Comparison of ENCODE assay signal across 8 cellular contexts in the genomic region with DNA sequence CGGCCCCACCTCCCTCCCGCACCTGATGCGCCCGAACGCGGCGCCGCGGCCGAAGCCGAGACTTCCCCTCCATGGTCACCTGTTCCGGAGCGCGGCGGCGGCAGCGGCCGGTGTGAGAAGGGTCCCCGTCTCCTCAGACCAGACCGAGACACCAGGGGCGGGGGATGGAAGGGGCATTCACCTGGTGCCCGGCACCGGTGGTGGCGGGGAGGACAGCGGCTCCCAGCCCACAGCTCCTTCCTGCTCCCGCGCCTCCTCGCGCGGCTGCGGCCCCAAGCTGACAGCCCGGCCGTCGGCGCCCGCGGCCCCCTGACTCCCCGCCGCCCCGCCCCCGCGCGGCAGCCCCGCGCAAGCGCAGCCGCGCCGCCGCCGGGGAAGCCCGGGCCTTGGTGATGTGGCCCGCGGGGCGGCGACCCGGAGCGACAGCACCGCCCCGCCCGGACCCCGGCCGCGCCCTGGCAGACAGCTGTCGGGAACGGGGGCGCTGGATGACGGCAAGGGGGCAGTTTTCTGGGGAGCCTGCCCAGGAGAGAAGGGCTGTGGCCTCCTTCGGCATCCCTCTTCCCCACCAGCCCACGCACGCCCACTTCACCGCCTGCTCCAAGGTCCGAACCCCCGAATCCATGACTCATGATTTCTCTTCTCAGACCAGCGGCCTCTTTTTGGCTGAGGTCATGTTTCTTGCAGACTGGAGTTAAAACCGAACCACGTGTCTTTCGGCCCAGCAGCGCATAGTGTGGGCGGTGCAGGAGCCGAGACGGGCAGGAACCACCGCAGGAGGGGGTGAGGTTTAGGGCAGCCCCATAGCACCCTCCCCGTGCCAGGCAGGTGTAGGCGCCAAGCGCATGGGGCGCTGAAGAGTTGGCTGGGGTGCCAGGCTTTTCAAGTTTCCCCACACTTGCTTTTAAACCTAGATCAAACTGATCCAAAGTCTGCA. TPM values are rescaled to one million over a fixed set of nuclear protein-coding genes. Genes with fewer than 3 reads are reported as not detected.
DNase-seq lines count a peak whose midpoint lies in the region; ATAC-seq and TF ChIP-seq lines count a peak whose summit lies in the region.

A gene with protein sequence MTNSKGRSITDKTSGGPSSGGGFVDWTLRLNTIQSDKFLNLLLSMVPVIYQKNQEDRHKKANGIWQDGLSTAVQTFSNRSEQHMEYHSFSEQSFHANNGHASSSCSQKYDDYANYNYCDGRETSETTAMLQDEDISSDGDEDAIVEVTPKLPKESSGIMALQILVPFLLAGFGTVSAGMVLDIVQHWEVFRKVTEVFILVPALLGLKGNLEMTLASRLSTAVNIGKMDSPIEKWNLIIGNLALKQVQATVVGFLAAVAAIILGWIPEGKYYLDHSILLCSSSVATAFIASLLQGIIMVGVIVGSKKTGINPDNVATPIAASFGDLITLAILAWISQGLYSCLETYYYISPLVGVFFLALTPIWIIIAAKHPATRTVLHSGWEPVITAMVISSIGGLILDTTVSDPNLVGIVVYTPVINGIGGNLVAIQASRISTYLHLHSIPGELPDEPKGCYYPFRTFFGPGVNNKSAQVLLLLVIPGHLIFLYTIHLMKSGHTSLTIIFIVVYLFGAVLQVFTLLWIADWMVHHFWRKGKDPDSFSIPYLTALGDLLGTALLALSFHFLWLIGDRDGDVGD (minus strand): TSS at position 282 of the 937 bp plus-strand sequence. CDS start 29,763 bp downstream, outside the sequence.

- H3K4me1 ChIP-seq in mucosa of descending colon (ENCODE audit: low read depth) = peaks cover 21% of the 10 kb centered on the region

- H3K36me3 ChIP-seq in mucosa of descending colon (ENCODE audit: low read depth) = no peaks in the 10 kb centered on the region

- ATAC-seq in GM19328 (IDR thresholded peaks at IDR 0.05; ENCODE audit: unreplicated experiment) (peak; percentile 66), HG03469 (IDR thresholded peaks at IDR 0.05; ENCODE audit: unreplicated experiment) (peak; percentile 41), mucosa of descending colon (peak; percentile 89)

- DNase-seq in CMK (ENCODE audit: low read depth) (peak; percentile 3), NOMO-1 (lab: John Stamatoyannopoulos, UW; ENCODE audit: unreplicated experiment in 2 of 2) (peak; percentile 52 to 59), epithelial cell of esophagus (ENCODE audit: low read depth) (peak; percentile 76), mucosa of descending colon (peak; percentile 79 to 90 (median 88))
- peak; percentile 89 for DNase-seq in activated CD8-positive, alpha-beta memory T cell treated with anti-CD3 and anti-CD28 coated beads, Interleukin-2, amount 50 U/mL, for 48 hours
- peak; percentile 26 to 55 for DNase-seq in stimulated activated CD8-positive, alpha-beta memory T cell treated with anti-CD3 and anti-CD28 coated beads, Interleukin-4, amount 100 ng/mL, for 1 hour (ENCODE audit: low read depth in 2 of 2, low spot score in 1 of 2)

- intact Hi-C loops in mucosa of descending colon (cut with DNase I, micrococcal nuclease) = no loop called here

- H3K4me3 ChIP-seq in epithelial cell of esophagus (ENCODE audit: low read length) = peak within 1 kb of the TSS; percentile 55
- peak within 1 kb of the TSS; percentile 68 for H3K4me3 ChIP-seq in mucosa of descending colon

- H3K9me3 ChIP-seq in mucosa of descending colon = no peaks in the 10 kb centered on the region

- TF ChIP-seq CTCF in epithelial cell of esophagus (IDR thresholded peaks at IDR 0.05; ENCODE audit: insufficient read depth, low read depth, low read length, missing control alignments) = peak; percentile 27
- peak; percentile 24 for TF ChIP-seq CTCF in mucosa of descending colon (IDR thresholded peaks at IDR 0.05)

RNA-seq across cellular contexts. Expression of the gene that starts here (rescaled TPM):
- total RNA-seq in mucosa of descending colon = 100 to 1,000 TPM in 1 of 3 donors, 10 to 100 TPM in 2; 63.2 to 106 (median 69.8) TPM

Comparison
In these comparisons a context has a peak if more than half of its experiments do, and no peak if none do; other contexts are left out.
1. Peak in every context shown above with its lines: DNase-seq, ATAC-seq and H3K4me3 ChIP-seq.
2. DNase-seq: peak in every context shown above with its lines; median percentile 89 in activated CD8-positive, alpha-beta memory T cell treated with anti-CD3 and anti-CD28 coated beads, Interleukin-2, amount 50 U/mL, for 48 hours; 88 in mucosa of descending colon; 76 in epithelial cell of esophagus; 56 in NOMO-1; 40 in stimulated activated CD8-positive, alpha-beta memory T cell treated with anti-CD3 and anti-CD28 coated beads, Interleukin-4, amount 100 ng/mL, for 1 hour; 3 in CMK.